In the genomic region with DNA sequence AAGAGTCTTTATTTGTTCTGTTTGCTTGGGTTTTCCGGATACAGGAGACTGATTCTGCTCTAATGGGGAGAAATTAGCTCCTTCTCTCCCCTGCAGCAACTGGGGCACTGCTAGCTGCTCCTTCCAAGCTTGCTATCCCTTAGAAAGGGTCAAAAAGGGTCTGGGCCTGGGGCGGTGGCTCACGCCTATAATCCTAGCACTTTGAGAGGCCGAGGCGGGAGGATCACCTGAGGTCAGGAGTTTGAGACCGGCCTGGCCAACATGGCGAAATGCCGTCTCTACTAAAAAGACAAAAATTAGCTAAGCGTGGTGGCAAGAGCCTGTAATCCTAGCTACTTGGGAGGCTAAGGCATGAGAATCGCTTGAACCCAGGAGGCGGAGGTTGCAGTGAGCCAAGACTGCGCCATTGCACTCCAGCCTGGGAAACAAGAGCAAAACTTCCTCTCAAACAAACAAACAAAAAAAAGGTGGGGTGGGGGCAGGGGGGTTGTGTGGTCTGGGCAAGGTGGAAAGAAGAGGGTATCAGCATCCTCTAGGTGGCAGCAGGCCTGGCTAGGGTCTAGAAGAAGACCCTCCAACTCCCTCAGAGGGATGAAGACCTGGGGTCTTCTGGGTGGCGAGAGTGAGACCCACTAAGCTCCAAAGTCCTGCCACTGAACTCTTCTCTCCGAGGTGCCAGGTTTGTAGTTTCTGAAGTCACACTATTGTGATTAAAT, we compare ENCODE assay signal across 15 cellular contexts. TPM values are rescaled to one million over a fixed set of nuclear protein-coding genes. Genes with fewer than 3 reads are reported as not detected.
"Had no signal": no experiment of that assay in that cellular context is flagged by ENCODE, and none has a peak within 500 bp of the region (broad histone marks: within the 10 kb centered on the region; RNA-seq: fewer than 3 reads in every experiment).

No MANE protein-coding gene starts in this region.

- H3K9me3 ChIP-seq: adrenal gland, psoas muscle, upper lobe of right lung had no signal

- H3K4me3 ChIP-seq: adrenal gland, lung, psoas muscle, upper lobe of right lung had no signal

- H3K36me3 ChIP-seq: adrenal gland, upper lobe of right lung had no signal

- H3K36me3 Mint-ChIP-seq: mesothelial cell of epicardium; stimulated activated memory B cell treated with anti-CD40 and anti-IgM and Interleukin-4, amounts not matched to agents 10 μg/mL and 1 μg/mL and 100 μg/mL, for 72 hours had no signal

- H3K4me3 Mint-ChIP-seq: activated naive CD4-positive, alpha-beta T cell treated with anti-CD3 and anti-CD28 coated beads, Interleukin-2, amount 50 U/mL, for 24 hours; activated T-cell treated with anti-CD3 and anti-CD28 coated beads, Interleukin-2, amount 50 U/mL, for 72 hours; effector memory CD8-positive, alpha-beta T cell; mesothelial cell of epicardium; stimulated activated memory B cell treated with anti-CD40 and anti-IgM and Interleukin-4, amounts not matched to agents 10 μg/mL and 1 μg/mL and 100 μg/mL, for 72 hours had no signal

- H3K27ac ChIP-seq: adrenal gland, psoas muscle, upper lobe of right lung had no signal

- H3K9me3 Mint-ChIP-seq: mesothelial cell of epicardium; stimulated activated memory B cell treated with anti-CD40 and anti-IgM and Interleukin-4, amounts not matched to agents 10 μg/mL and 1 μg/mL and 100 μg/mL, for 72 hours had no signal

- H3K27ac Mint-ChIP-seq: activated naive CD4-positive, alpha-beta T cell treated with anti-CD3 and anti-CD28 coated beads, Interleukin-2, amount 50 U/mL, for 24 hours; activated T-cell treated with anti-CD3 and anti-CD28 coated beads, Interleukin-2, amount 50 U/mL, for 72 hours; effector memory CD8-positive, alpha-beta T cell; mesothelial cell of epicardium; stimulated activated memory B cell treated with anti-CD40 and anti-IgM and Interleukin-4, amounts not matched to agents 10 μg/mL and 1 μg/mL and 100 μg/mL, for 72 hours had no signal

- ATAC-seq: activated T-cell treated with anti-CD3 and anti-CD28 coated beads, Interleukin-2, amount 50 U/mL, for 72 hours; effector memory CD8-positive, alpha-beta T cell; psoas muscle; sciatic nerve; stimulated activated memory B cell treated with anti-CD40 and anti-IgM and Interleukin-4, amounts not matched to agents 10 μg/mL and 1 μg/mL and 100 μg/mL, for 72 hours; upper lobe of right lung had no signal

- DNase-seq: activated CD4-positive, alpha-beta T cell treated with anti-CD3 and anti-CD28 coated beads, Interleukin-2, amount 50 U/mL, for 4 hours; activated gamma-delta T cell; activated T-cell treated with anti-CD3 and anti-CD28 coated beads, Interleukin-2, amount 50 U/mL, for 72 hours; adrenal gland; effector memory CD8-positive, alpha-beta T cell; psoas muscle; stimulated activated CD4-positive, alpha-beta T cell treated with anti-CD3 and anti-CD28 coated beads, Interleukin-4, amount 100 ng/mL, for 4 hours; T-helper 2 cell; upper lobe of right lung had no signal

RNA-seq across cellular contexts. Expression of a gene that starts 15.4 kb away (rescaled TPM):
- total RNA-seq: activated CD8-positive, alpha-beta memory T cell treated with anti-CD3 and anti-CD28 coated beads for 36 hours; mesothelial cell of epicardium had no signal
